In genomic region chr2:42809876-42810125, GRCh38 we compare ENCODE assay signal across 9 cellular contexts. TPM values are rescaled to one million over a fixed set of nuclear protein-coding genes. Genes with fewer than 3 reads are reported as not detected.
DNase-seq lines count a peak whose midpoint lies in the region; ATAC-seq and TF ChIP-seq lines count a peak whose summit lies in the region.
"Had no signal": no experiment of that assay in that cellular context is flagged by ENCODE, and none has a peak within 500 bp of the region (broad histone marks: within the 10 kb centered on the region; RNA-seq: fewer than 3 reads in every experiment).

No MANE protein-coding gene starts in this region.

- peak overlapping the region; percentile 58 to 99 (median 86) for H3K4me3 Mint-ChIP-seq in naive B cell

- no peaks in the 10 kb centered on the region for H3K27me3 ChIP-seq in esophagus squamous epithelium

- H3K9me3 ChIP-seq in esophagus squamous epithelium = no peaks in the 10 kb centered on the region

- TF ChIP-seq POLR2A in esophagus squamous epithelium (IDR thresholded peaks at IDR 0.05) = no peak

- H3K27ac Mint-ChIP-seq in naive B cell = peak overlapping the region in 5 of 6 donors; percentile 83 to 100 (median 92)

- peak overlapping the region; percentile 67 to 78 (median 75) for H3K4me3 ChIP-seq in esophagus squamous epithelium

- peaks cover 0 to 6% of the 10 kb centered on the region in 2 donors for H3K36me3 Mint-ChIP-seq in naive B cell

- H3K4me1 ChIP-seq in esophagus squamous epithelium = peaks cover 0 to 26% (median 7%) of the 10 kb centered on the region in 3 donors

- DNase-seq in COLO829 (ENCODE audit: low spot score) = peak; percentile 58
- DNase-seq in GM19238 (ENCODE audit: insufficient read length, low spot score) = peak; percentile 75
- DNase-seq in HuH-7.5 (ENCODE audit: low spot score) = peak; percentile 66
- DNase-seq in esophagus squamous epithelium (lab: John Stamatoyannopoulos, UW) = no peak
- DNase-seq in naive B cell = no peak
- no peak for DNase-seq in islet precursor cell

- no peaks in the 10 kb centered on the region for H3K27me3 Mint-ChIP-seq in naive B cell

- ATAC-seq in naive B cell (ENCODE audit: low read depth in 2 of 2) (peak in 1 of 2 donors; percentile 29), HG02642 (IDR thresholded peaks at IDR 0.05; ENCODE audit: poor library complexity, unreplicated experiment) (no peak)

- TF ChIP-seq CTCF in VCaP (conservative IDR thresholded peaks at IDR 0.05) (peak; percentile 37; the same call in 1 of the 2 replicates), esophagus squamous epithelium (IDR thresholded peaks at IDR 0.05) (peak in 4 of 6 experiments; percentile 16 to 50 (median 42))

- peaks cover 0 to 2% (median 0%) of the 10 kb centered on the region in 7 donors for H3K9me3 Mint-ChIP-seq in naive B cell

- intact Hi-C loops in esophagus squamous epithelium (cut with DNase I) = no loop called here

- H3K36me3 ChIP-seq in esophagus squamous epithelium = no peaks in the 10 kb centered on the region

- H3K27ac ChIP-seq in VCaP (peak overlapping the region; percentile 95), esophagus squamous epithelium (peak overlapping the region; percentile 97 to 100 (median 98))

- H3K4me1 Mint-ChIP-seq in naive B cell = peaks cover 13 to 17% (median 16%) of the 10 kb centered on the region in 3 donors

- no CpG with 5 or more reads among the region's 31 CpGs for WGBS in esophagus squamous epithelium, 2 donors

RNA-seq across cellular contexts. Expression of gene HAAO, which starts 17.4 kb away (rescaled TPM):
- 10 to 100 TPM in 1 of 4 donors, 1 to 10 TPM in 2, under 1 TPM in 1; 0.61 to 10.5 (median 5.2) TPM for total RNA-seq in esophagus squamous epithelium
- 1 to 10 TPM in 5 of 6 donors, not detected in 1; 3.0 to 6.7 (median 5.2) TPM for polyA plus RNA-seq in naive B cell (ENCODE audit: low read depth in 6 of 6)
- total RNA-seq: glomerular endothelial cell had no signal

RNA-seq across cellular contexts. Expression of gene OXER1, which starts 45.9 kb away (rescaled TPM):
- total RNA-seq in esophagus squamous epithelium = 1 to 10 TPM in 2 of 4 donors, under 1 TPM in 2; 0.18 to 2.3 (median 1.1) TPM
- polyA plus RNA-seq in naive B cell (ENCODE audit: low read depth in 6 of 6) = 1 to 10 TPM in 2 of 6 donors, under 1 TPM in 3, not detected in 1; 0.52 to 1.8 (median 0.78) TPM
- total RNA-seq: glomerular endothelial cell had no signal

Comparison
In these comparisons a context has a peak if more than half of its experiments do, and no peak if none do; other contexts are left out.
1. DNase-seq: peak in COLO829 (single experiment), GM19238 (single experiment) and HuH-7.5 (single experiment); none in esophagus squamous epithelium (single experiment), naive B cell (single experiment) and islet precursor cell (single experiment).